In genomic region chr4:97987019-97987648, GRCh38 we compare ENCODE assay signal across 9 cellular contexts.
A peak's percentile ranks its signal among the peaks of the same experiment; 100 is the strongest.
DNase-seq lines count a peak whose midpoint lies in the region; ATAC-seq and TF ChIP-seq lines count a peak whose summit lies in the region.
"Had no signal": no experiment of that assay in that cellular context is flagged by ENCODE, and none has a peak within 500 bp of the region (broad histone marks: within the 10 kb centered on the region; RNA-seq: fewer than 3 reads in every experiment).

No MANE protein-coding gene starts in this region.

- H3K36me3 ChIP-seq in lower lobe of right lung = no peaks in the 10 kb centered on the region

- H3K36me3 Mint-ChIP-seq in glutamatergic neuron (ENCODE audit: unreplicated experiment) = peaks cover 4% of the 10 kb centered on the region
- H3K36me3 Mint-ChIP-seq: naive thymus-derived CD4-positive, alpha-beta T cell had no signal

- CTCF ChIA-PET in AG04450 (lab: Charles Lee) = no interaction called here
- CTCF ChIA-PET in HEK293T (lab: Yijun Ruan, JAX) = interaction anchor here (0.5 kb wide), 1 partner anchor 952 kb away, joined by 3 read pairs; no protein-coding TSS in a partner anchor

- H3K27me3 ChIP-seq in AG04450 (ENCODE audit: control insufficient read depth, insufficient read depth, low read length) (no peaks in the 10 kb centered on the region), lower lobe of right lung (ENCODE audit: low read depth) (no peaks in the 10 kb centered on the region)

- in situ Hi-C loops in SK-MEL-5 (cut with HindIII; ENCODE audit: low pct_unique_long_range_greater_than_20kb, low sequenced_read_pairs) = no loop called here

- POLR2A ChIA-PET in AG04450 (lab: Yijun Ruan, JAX) (no interaction called here), HEK293T (lab: Yijun Ruan, JAX) (no interaction called here)

- H3K9me3 Mint-ChIP-seq in glutamatergic neuron (ENCODE audit: unreplicated experiment) = peaks cover 2% of the 10 kb centered on the region

- H3K27ac Mint-ChIP-seq in glutamatergic neuron (ENCODE audit: unreplicated experiment) = no peak overlapping the region

- H3K4me3 ChIP-seq in AG04450 (ENCODE audit: low read depth, low read length) (no peak overlapping the region), lower lobe of right lung (no peak overlapping the region)

- no peak for ATAC-seq in GM19324 (IDR thresholded peaks at IDR 0.05; ENCODE audit: low FRiP score, unreplicated experiment)
- ATAC-seq in lower lobe of right lung = no peak
- ATAC-seq: naive thymus-derived CD4-positive, alpha-beta T cell had no signal

- no peaks in the 10 kb centered on the region for H3K4me1 Mint-ChIP-seq in glutamatergic neuron (ENCODE audit: low read depth, unreplicated experiment)
- H3K4me1 Mint-ChIP-seq: naive thymus-derived CD4-positive, alpha-beta T cell had no signal

- TF ChIP-seq CTCF in AG04450 (IDR thresholded peaks at IDR 0.05; ENCODE audit: low read depth, low read length) (peak; percentile 12; the same call in 1 of the 2 replicates), glutamatergic neuron (IDR thresholded peaks at IDR 0.05; ENCODE audit: partially characterized antibody, unreplicated experiment) (peak; percentile 47), lower lobe of right lung (IDR thresholded peaks at IDR 0.05) (no peak)

- DNase-seq in AG04450 (ENCODE audit: low read depth, low spot score) (no peak), HEK293T (ENCODE audit: extremely low spot score) (peak; percentile 23), SK-MEL-5 (ENCODE audit: low read depth, low spot score) (peak; percentile 42), glutamatergic neuron (no peak), HuH-7.5 (ENCODE audit: low spot score) (no peak), lower lobe of right lung (no peak)
- no peak for DNase-seq in central memory CD4-positive, alpha-beta T cell

- H3K9me3 ChIP-seq in AG04450 (ENCODE audit: control insufficient read depth, insufficient read depth, low read length) (no peaks in the 10 kb centered on the region), lower lobe of right lung (no peaks in the 10 kb centered on the region)

- no peak overlapping the region for H3K4me3 Mint-ChIP-seq in glutamatergic neuron (ENCODE audit: unreplicated experiment)
- H3K4me3 Mint-ChIP-seq: naive thymus-derived CD4-positive, alpha-beta T cell had no signal

- no peaks in the 10 kb centered on the region for H3K27me3 Mint-ChIP-seq in glutamatergic neuron (ENCODE audit: unreplicated experiment)

- no peak overlapping the region for H3K27ac ChIP-seq in AG04450 (ENCODE audit: low read depth, low read length)
- H3K27ac ChIP-seq in lower lobe of right lung = no peak overlapping the region

- H3K4me1 ChIP-seq in lower lobe of right lung = no peaks in the 10 kb centered on the region

- intact Hi-C loops in lower lobe of right lung (cut with DNase I) = no loop called here

TF ChIP-seq in HEK293T, 16 proteins besides CTCF, POLR2A, EP300 and RAD21:
- TF ChIP-seq SP1 (IDR thresholded peaks at IDR 0.05) (no peak), NFRKB (IDR thresholded peaks at IDR 0.05) (no peak), ZNF384 (IDR thresholded peaks at IDR 0.05) (no peak; the same call in 1 of the 2 replicates), PKNOX1 (IDR thresholded peaks at IDR 0.05) (no peak), ELF4 (IDR thresholded peaks at IDR 0.05) (no peak), HDGF (IDR thresholded peaks at IDR 0.05; ENCODE audit: borderline replicate concordance) (no peak), L3MBTL2 (conservative IDR thresholded peaks at IDR 0.05) (no peak), ARNT (IDR thresholded peaks at IDR 0.05) (no peak)

Comparison
In these comparisons a context has a peak if more than half of its experiments do, and no peak if none do; other contexts are left out.
1. DNase-seq: peak in HEK293T (single experiment) and SK-MEL-5 (single experiment); none in AG04450 (single experiment), glutamatergic neuron (single experiment), HuH-7.5 (single experiment), central memory CD4-positive, alpha-beta T cell (single experiment) and lower lobe of right lung (single experiment).